In genomic region chr6:108294787-108295625, GRCh38 we compare ENCODE assay signal across 1 cellular context.
A peak's percentile ranks its signal among the peaks of the same experiment; 100 is the strongest.
TF ChIP-seq lines count a peak whose summit lies in the region.

Gene AFG1L (plus strand): TSS chr6:108295054. CDS start chr6:108295080, 26 bp downstream.

TF ChIP-seq in H1, 55 proteins besides CTCF, POLR2A, EP300 and RAD21:
- TF ChIP-seq MAFK (IDR thresholded peaks at IDR 0.05; ENCODE audit: low read depth, low read length) (no peak), FOSL1 (IDR thresholded peaks at IDR 0.05; ENCODE audit: insufficient read depth, low read depth, low read length) (no peak), NRF1 (IDR thresholded peaks at IDR 0.05; ENCODE audit: low read depth, low read length) (no peak), CREB1 (IDR thresholded peaks at IDR 0.05) (no peak), CHD2 (IDR thresholded peaks at IDR 0.05; ENCODE audit: low read length) (no peak), NANOG (IDR thresholded peaks at IDR 0.05; ENCODE audit: insufficient read depth, low read depth, low read length, poor library complexity, severe bottlenecking) (no peak), TBP (IDR thresholded peaks at IDR 0.05; ENCODE audit: low read depth, low read length) (peak; percentile 52; the same call in 1 of the 2 replicates), RBBP5 (IDR thresholded peaks at IDR 0.05; ENCODE audit: borderline replicate concordance, low read depth, low read length) (peak; percentile 89), SP1 (IDR thresholded peaks at IDR 0.05; ENCODE audit: low read depth, low read length) (peak; percentile 57), HDAC2 (IDR thresholded peaks at IDR 0.05; ENCODE audit: borderline replicate concordance in 1 of 2, low read depth in 2 of 2, low read length in 2 of 2) (0 out of 4 replicates have a peak, but pooled peaks of 1 of the 2 experiments have one; percentile 50), JUND (IDR thresholded peaks at IDR 0.05; ENCODE audit: low read length) (no peak), SAP30 (IDR thresholded peaks at IDR 0.05; ENCODE audit: insufficient read depth, insufficient replicate concordance, low read length) (no peak), MAX (IDR thresholded peaks at IDR 0.05) (peak; percentile 70), EZH2 (IDR thresholded peaks at IDR 0.05; ENCODE audit: low read depth, low read length, severe bottlenecking) (no peak), SP2 (IDR thresholded peaks at IDR 0.05; ENCODE audit: low read length) (no peak), ZNF274 (IDR thresholded peaks at IDR 0.05; ENCODE audit: borderline replicate concordance, extremely low read depth, low read length) (no peak), SRF (IDR thresholded peaks at IDR 0.05; ENCODE audit: low read depth, low read length) (no peak), PHF8 (conservative IDR thresholded peaks at IDR 0.05; ENCODE audit: low read depth, low read length) (no peak; the same call in none of the 2 replicates), JUN (IDR thresholded peaks at IDR 0.05; ENCODE audit: low read depth, low read length) (no peak), CHD1 (IDR thresholded peaks at IDR 0.05; ENCODE audit: low read depth, low read length) (no peak), CHD7 (IDR thresholded peaks at IDR 0.05; ENCODE audit: insufficient replicate concordance, low read length) (no peak), ATF2 (IDR thresholded peaks at IDR 0.05; ENCODE audit: low read length) (no peak), POU5F1 (IDR thresholded peaks at IDR 0.05; ENCODE audit: low read depth, low read length) (no peak), CEBPB (IDR thresholded peaks at IDR 0.05; ENCODE audit: low read depth, low read length) (no peak), GABPA (IDR thresholded peaks at IDR 0.05; ENCODE audit: borderline replicate concordance, insufficient read depth, low read length) (no peak), SUZ12 (IDR thresholded peaks at IDR 0.05; ENCODE audit: low read length) (no peak), SP4 (IDR thresholded peaks at IDR 0.05; ENCODE audit: low read length) (0 out of 2 replicates have a peak, but pooled peaks have one; percentile 36), KDM4A (IDR thresholded peaks at IDR 0.05; ENCODE audit: low read depth, low read length, severe bottlenecking) (peak; percentile 97), KDM5A (IDR thresholded peaks at IDR 0.05; ENCODE audit: low read length) (0 out of 2 replicates have a peak, but pooled peaks have one; percentile 74), TAF1 (IDR thresholded peaks at IDR 0.05; ENCODE audit: low read depth, low read length) (peak; percentile 69), CBX8 (IDR thresholded peaks at IDR 0.05; ENCODE audit: borderline replicate concordance, low read depth, low read length) (no peak), CTBP2 (IDR thresholded peaks at IDR 0.05; ENCODE audit: borderline replicate concordance, insufficient read depth, insufficient read length, low read length) (no peak), RFX5 (IDR thresholded peaks at IDR 0.05; ENCODE audit: borderline replicate concordance, low read depth, low read length) (no peak), TCF12 (IDR thresholded peaks at IDR 0.05; ENCODE audit: low read depth, low read length) (0 out of 2 replicates have a peak, but pooled peaks have one; percentile 5), BRCA1 (IDR thresholded peaks at IDR 0.05; ENCODE audit: low read depth, low read length) (no peak), SIRT6 (IDR thresholded peaks at IDR 0.05; ENCODE audit: low read length) (no peak), CBX5 (IDR thresholded peaks at IDR 0.05; ENCODE audit: low read depth, low read length) (no peak), SIN3A (conservative IDR thresholded peaks at IDR 0.05 in 1 of 2, IDR thresholded peaks at IDR 0.05 in 1 of 2; ENCODE audit: low read depth in 1 of 2, low read length in 2 of 2) (peak in 1 of 2 experiments; percentile 86; a peak in 2 of 4 replicates), BACH1 (IDR thresholded peaks at IDR 0.05; ENCODE audit: low read length) (no peak), HDAC6 (IDR thresholded peaks at IDR 0.05; ENCODE audit: low read depth, low read length) (no peak), SIX5 (IDR thresholded peaks at IDR 0.05; ENCODE audit: low read depth, low read length) (peak; percentile 46; the same call in 1 of the 2 replicates), BCL11A (IDR thresholded peaks at IDR 0.05; ENCODE audit: low read depth in 2 of 2, low read length in 2 of 2) (no peak), ASH2L (IDR thresholded peaks at IDR 0.05; ENCODE audit: low read length) (peak; percentile 97), ATF3 (IDR thresholded peaks at IDR 0.05; ENCODE audit: insufficient read depth, low read depth, low read length) (no peak), TAF7 (optimal IDR thresholded peaks at IDR 0.05; ENCODE audit: borderline replicate concordance, low read depth, low read length) (peak; percentile 73), KDM1A (IDR thresholded peaks at IDR 0.05; ENCODE audit: borderline replicate concordance, low read length) (no peak), E2F6 (IDR thresholded peaks at IDR 0.05) (no peak; the same call in none of the 2 replicates), RNF2 (IDR thresholded peaks at IDR 0.05; ENCODE audit: borderline replicate concordance, low read depth, low read length, missing control alignments, poor library complexity, severe bottlenecking) (no peak), YY1 (IDR thresholded peaks at IDR 0.05; ENCODE audit: low read depth, low read length) (peak; percentile 97), POLR2AphosphoS5 (IDR thresholded peaks at IDR 0.05; ENCODE audit: low read depth, low read length) (peak; percentile 63), RXRA (IDR thresholded peaks at IDR 0.05; ENCODE audit: insufficient read depth, low read depth, low read length) (no peak), USF2 (IDR thresholded peaks at IDR 0.05; ENCODE audit: low read length) (no peak), TEAD4 (IDR thresholded peaks at IDR 0.05; ENCODE audit: low read depth, low read length) (no peak), GTF2F1 (IDR thresholded peaks at IDR 0.05; ENCODE audit: borderline replicate concordance, low read depth, low read length) (no peak)
